Comparison of ENCODE assay signal across 1 cellular context in the genomic region with DNA sequence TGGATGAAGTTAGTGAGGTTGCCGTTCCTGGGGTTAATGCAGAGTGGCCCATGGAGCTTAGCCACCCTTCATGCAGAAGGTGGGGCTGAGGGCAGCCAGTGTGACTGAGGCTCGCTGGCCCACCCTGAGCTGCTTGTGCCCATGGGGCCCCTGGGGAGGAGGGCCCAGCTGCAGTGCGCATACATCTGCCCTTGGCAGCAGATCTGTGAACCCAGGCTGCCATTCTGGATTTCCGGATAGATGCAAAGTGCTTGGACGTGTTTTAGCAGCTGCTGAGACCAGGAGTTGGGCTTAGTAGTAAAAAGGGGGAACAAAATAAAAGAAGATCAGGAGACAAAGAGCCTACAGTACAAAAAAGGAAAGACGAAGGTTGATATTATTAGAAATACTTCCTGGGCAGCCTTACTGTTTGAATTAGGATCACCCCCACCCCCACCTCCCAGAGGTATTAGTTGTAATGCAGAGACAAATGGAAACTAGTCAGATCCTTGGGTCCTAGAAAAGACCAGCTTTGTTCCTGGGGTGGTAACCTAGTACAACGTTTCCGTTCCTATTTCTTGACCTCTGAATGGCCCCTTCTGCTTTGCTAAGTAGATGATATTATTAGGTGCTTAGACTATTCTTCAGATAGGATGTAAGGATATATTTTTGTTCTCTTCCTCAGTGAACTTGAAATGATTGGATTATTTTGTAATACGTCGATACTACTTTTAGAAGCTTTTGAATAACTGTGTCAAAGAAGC.
TF ChIP-seq lines count a peak whose summit lies in the region.

No MANE protein-coding gene starts in this region.

TF ChIP-seq in IMR-90, 13 proteins besides CTCF, POLR2A, EP300 and RAD21:
- TF ChIP-seq RCOR1 (IDR thresholded peaks at IDR 0.05; ENCODE audit: insufficient replicate concordance, low read length): no peak
- TF ChIP-seq CEBPB (IDR thresholded peaks at IDR 0.05; ENCODE audit: low read depth, low read length): no peak
- TF ChIP-seq SMC3 (IDR thresholded peaks at IDR 0.05; ENCODE audit: low read depth, low read length): no peak
- no peak for TF ChIP-seq RFX5 (IDR thresholded peaks at IDR 0.05; ENCODE audit: low read depth, low read length)
- TF ChIP-seq MXI1 (IDR thresholded peaks at IDR 0.05; ENCODE audit: borderline replicate concordance, low read depth, low read length): no peak
- no peak for TF ChIP-seq BHLHE40 (IDR thresholded peaks at IDR 0.05; ENCODE audit: low read depth, low read length)
- TF ChIP-seq NFE2L2 (IDR thresholded peaks at IDR 0.05; ENCODE audit: low read depth, low read length): no peak
